8 cellular contexts compared by ENCODE assay signal in the genomic region with DNA sequence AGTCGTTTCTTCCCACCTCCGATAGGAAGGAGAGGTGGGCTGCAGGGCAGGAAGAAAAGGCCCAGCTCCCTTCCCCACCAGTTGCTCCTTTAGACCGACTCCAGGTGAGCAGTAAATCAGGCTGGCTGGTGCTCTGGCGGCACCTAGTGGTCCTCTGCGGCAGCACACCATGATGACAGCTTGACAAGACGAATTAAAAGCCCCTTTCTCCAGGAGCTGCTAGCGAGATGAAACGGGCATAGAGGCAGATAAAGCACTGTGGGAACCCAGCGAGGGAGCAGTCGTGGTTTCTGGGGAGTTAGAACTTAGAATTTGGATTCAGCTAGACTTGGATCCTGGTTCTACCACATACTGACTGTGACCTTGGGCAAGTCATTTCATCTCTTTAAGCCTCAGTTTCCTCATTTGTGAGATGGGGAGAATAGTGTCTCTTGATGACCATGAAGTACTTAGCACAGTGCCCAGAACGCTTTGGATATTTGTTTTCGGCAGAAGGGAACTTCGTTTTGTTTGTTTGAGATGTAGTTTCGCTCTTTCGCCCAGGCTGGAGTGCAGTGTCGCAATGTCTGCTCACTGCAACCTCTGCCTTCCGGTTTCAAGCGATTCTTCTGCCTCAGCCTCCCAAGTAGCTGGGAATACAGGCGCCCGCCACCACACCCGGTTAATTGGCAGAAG. TPM values are rescaled to one million over a fixed set of nuclear protein-coding genes. Genes with fewer than 3 reads are reported as not detected.
A peak's percentile ranks its signal among the peaks of the same experiment; 100 is the strongest.
DNase-seq lines count a peak whose midpoint lies in the region; ATAC-seq and TF ChIP-seq lines count a peak whose summit lies in the region.

No MANE protein-coding gene starts in this region.

- CTCF ChIA-PET in HCT116 (lab: Charles Lee) (interaction anchor here (0.6 to 6.7 kb wide), 39 partner anchors 9 to 523 kb away, joined by 3 to 82 read pairs (median 4); a partner anchor contains a TSS), WTC11 (lab: Charles Lee) (interaction anchor here (0.5 to 6.1 kb wide), 101 partner anchors 9 to 521 kb away, joined by 3 to 151 read pairs (median 5); a partner anchor contains a TSS)

- peak overlapping the region; percentile 51 for H3K4me2 ChIP-seq in HCT116 (ENCODE audit: low read length)

- H3K4me3 ChIP-seq in BE2C (ENCODE audit: low read depth, low read length) (no peak overlapping the region), HCT116 (replicated peaks in 1 of 2; ENCODE audit: low read depth in 1 of 2, low read length in 2 of 2) (no peak overlapping the region)

- H3K4me1 ChIP-seq in BE2C: no peaks in the 10 kb centered on the region
- peaks cover 0 to 4% of the 10 kb centered on the region in 2 experiments; a peak in 1 of 4 replicates for H3K4me1 ChIP-seq in HCT116 (ENCODE audit: control insufficient read depth in 1 of 2, insufficient read depth in 2 of 2, low read length in 2 of 2)

- TF ChIP-seq CTCF in BE2C (IDR thresholded peaks at IDR 0.05; ENCODE audit: low read depth, low read length): peak; percentile 86
- peak; percentile 93 to 99 (median 98) for TF ChIP-seq CTCF in HCT116 (IDR thresholded peaks at IDR 0.05 in 2 of 3, conservative IDR thresholded peaks at IDR 0.05 in 1 of 3; ENCODE audit: borderline replicate concordance in 1 of 3, insufficient read depth in 1 of 3, low read depth in 2 of 3, low read length in 2 of 3)
- peak; percentile 96 for TF ChIP-seq CTCF in WTC11 (IDR thresholded peaks at IDR 0.05)

- DNase-seq in BE2C (peak; percentile 72), HCT116 (ENCODE audit: low read depth, low spot score) (peak; percentile 74), NCI-H2227 (lab: John Stamatoyannopoulos, UW; ENCODE audit: unreplicated experiment) (peak; percentile 90), WTC11 (ENCODE audit: low spot score) (peak; percentile 96), T47D (ENCODE audit: low read depth in 1 of 2, low spot score in 1 of 2) (peak; percentile 34 to 86), iris pigment epithelial cell (ENCODE audit: low read depth) (peak; percentile 78)
- peak; percentile 87 for DNase-seq in stimulated activated CD4-positive, alpha-beta T cell treated with anti-CD3 and anti-CD28 coated beads, Interleukin-12 subunit alpha, Interleukin-12 subunit beta, amount 100 ng/mL, for 4 hours

- no peak overlapping the region for H3K9ac ChIP-seq in HCT116 (ENCODE audit: low read length)

- no peak overlapping the region for H3K4me3 Mint-ChIP-seq in WTC11

- H3K36me3 ChIP-seq in BE2C (no peaks in the 10 kb centered on the region), HCT116 (ENCODE audit: control insufficient read depth in 1 of 2, insufficient read depth in 2 of 2, low read length in 2 of 2) (no peaks in the 10 kb centered on the region)

- peaks cover 37% of the 10 kb centered on the region for H3K27me3 Mint-ChIP-seq in WTC11 (ENCODE audit: low read depth)

- POLR2A ChIA-PET in HCT116 (lab: Charles Lee) (interaction anchor here (1.2 to 1.5 kb wide), 3 partner anchors 184 to 195 kb away, joined by 3 to 5 read pairs (median 4); no protein-coding TSS in a partner anchor), WTC11 (lab: Charles Lee) (interaction anchor here (0.7 kb wide), 1 partner anchor 185 kb away, joined by 3 read pairs; no protein-coding TSS in a partner anchor)

- no peaks in the 10 kb centered on the region for H3K36me3 Mint-ChIP-seq in WTC11

- H3K27me3 ChIP-seq in BE2C: no peaks in the 10 kb centered on the region
- no peaks in the 10 kb centered on the region for H3K27me3 ChIP-seq in HCT116 (ENCODE audit: insufficient read depth, low read length)

- peaks cover 8% of the 10 kb centered on the region; the same call in 1 of the 2 replicates for H3K9me3 Mint-ChIP-seq in WTC11

- intact Hi-C loops in HCT116 (cut with micrococcal nuclease): loop anchor here (1.0 to 10.0 kb wide), 6 partner anchors 63 to 524 kb away; no protein-coding TSS in a partner anchor

- in situ Hi-C loops in T47D (cut with HindIII; ENCODE audit: low pct_unique_long_range_greater_than_20kb, low sequenced_read_pairs): no loop called here

- H3K4me1 Mint-ChIP-seq in WTC11: 0 out of 2 replicates have a peak, but pooled peaks cover 3% of the 10 kb centered on the region

- no peaks in the 10 kb centered on the region for H4K20me1 ChIP-seq in HCT116 (ENCODE audit: insufficient read depth)

- TF ChIP-seq POLR2A in HCT116 (IDR thresholded peaks at IDR 0.05; ENCODE audit: borderline replicate concordance, extremely low read depth, insufficient read depth, insufficient read length): no peak

- no peak overlapping the region for H3K27ac ChIP-seq in HCT116 (ENCODE audit: low read depth, low read length)

- ATAC-seq in HCT116: peak; percentile 97
- ATAC-seq in WTC11: peak; percentile 98
- no peak for ATAC-seq in HG02870 (IDR thresholded peaks at IDR 0.05; ENCODE audit: unreplicated experiment)

- no TSS peak for BruUV-seq in HCT116 (replicated peaks; lab: Mats Ljungman, UMichigan)

- peak overlapping the region; percentile 81 for H2AFZ ChIP-seq in HCT116 (ENCODE audit: low read depth, low read length, poor library complexity, severe bottlenecking)

- H3K9me3 ChIP-seq in BE2C (no peaks in the 10 kb centered on the region), HCT116 (ENCODE audit: control insufficient read depth in 1 of 2, insufficient read depth in 1 of 2, low read depth in 1 of 2, low read length in 2 of 2) (no peaks in the 10 kb centered on the region)

- TF ChIP-seq RAD21 in HCT116 (IDR thresholded peaks at IDR 0.05; ENCODE audit: low read depth): peak; percentile 99

- RAD21 ChIA-PET in HCT116 (lab: Charles Lee; ENCODE audit: low non-redundant PET in 1 of 2, low total read pairs in 2 of 2, uncharacterized antibody in 2 of 2, unreplicated experiment in 2 of 2): interaction anchor here (0.7 to 2.4 kb wide), 14 partner anchors 24 to 419 kb away, joined by 3 to 15 read pairs (median 4); a partner anchor contains a TSS

- no peaks in the 10 kb centered on the region for H3K9me2 ChIP-seq in HCT116 (ENCODE audit: insufficient read depth)

- no peak overlapping the region for H3K27ac Mint-ChIP-seq in WTC11

- no peaks in the 10 kb centered on the region for H3K79me2 ChIP-seq in HCT116 (ENCODE audit: insufficient read depth, low read length)

TF ChIP-seq in HCT116, 20 proteins besides CTCF, POLR2A, EP300 and RAD21 (continues in another document):
- TF ChIP-seq SRF (IDR thresholded peaks at IDR 0.05; ENCODE audit: low read depth) (no peak), EZH2phosphoT487 (IDR thresholded peaks at IDR 0.05; ENCODE audit: borderline replicate concordance) (no peak), ZNF274 (IDR thresholded peaks at IDR 0.05; ENCODE audit: low read depth, low read length) (no peak), SP1 (IDR thresholded peaks at IDR 0.05; ENCODE audit: low read depth) (no peak), CBX3 (IDR thresholded peaks at IDR 0.05; ENCODE audit: low read depth) (no peak), JUND (IDR thresholded peaks at IDR 0.05) (no peak), ELF1 (IDR thresholded peaks at IDR 0.05; ENCODE audit: borderline replicate concordance, low read depth) (no peak)
- TF ChIP-seq, protein P1, sequence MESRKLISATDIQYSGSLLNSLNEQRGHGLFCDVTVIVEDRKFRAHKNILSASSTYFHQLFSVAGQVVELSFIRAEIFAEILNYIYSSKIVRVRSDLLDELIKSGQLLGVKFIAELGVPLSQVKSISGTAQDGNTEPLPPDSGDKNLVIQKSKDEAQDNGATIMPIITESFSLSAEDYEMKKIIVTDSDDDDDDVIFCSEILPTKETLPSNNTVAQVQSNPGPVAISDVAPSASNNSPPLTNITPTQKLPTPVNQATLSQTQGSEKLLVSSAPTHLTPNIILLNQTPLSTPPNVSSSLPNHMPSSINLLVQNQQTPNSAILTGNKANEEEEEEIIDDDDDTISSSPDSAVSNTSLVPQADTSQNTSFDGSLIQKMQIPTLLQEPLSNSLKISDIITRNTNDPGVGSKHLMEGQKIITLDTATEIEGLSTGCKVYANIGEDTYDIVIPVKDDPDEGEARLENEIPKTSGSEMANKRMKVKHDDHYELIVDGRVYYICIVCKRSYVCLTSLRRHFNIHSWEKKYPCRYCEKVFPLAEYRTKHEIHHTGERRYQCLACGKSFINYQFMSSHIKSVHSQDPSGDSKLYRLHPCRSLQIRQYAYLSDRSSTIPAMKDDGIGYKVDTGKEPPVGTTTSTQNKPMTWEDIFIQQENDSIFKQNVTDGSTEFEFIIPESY (IDR thresholded peaks at IDR 0.05; ENCODE audit: extremely low read depth, insufficient replicate concordance, low read length): no peak

TF ChIP-seq in WTC11, 78 proteins besides CTCF, POLR2A, EP300 and RAD21:
- TF ChIP-seq ETV6 (CRISPR knock-in tag; IDR thresholded peaks at IDR 0.05): peak; percentile 33; the same call in 1 of the 2 replicates
- no peak for TF ChIP-seq HMGA2 (CRISPR knock-in tag; IDR thresholded peaks at IDR 0.05)
- TF ChIP-seq, protein P2, sequence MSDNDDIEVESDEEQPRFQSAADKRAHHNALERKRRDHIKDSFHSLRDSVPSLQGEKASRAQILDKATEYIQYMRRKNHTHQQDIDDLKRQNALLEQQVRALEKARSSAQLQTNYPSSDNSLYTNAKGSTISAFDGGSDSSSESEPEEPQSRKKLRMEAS (CRISPR knock-in tag; IDR thresholded peaks at IDR 0.05): no peak
- TF ChIP-seq, protein P3, sequence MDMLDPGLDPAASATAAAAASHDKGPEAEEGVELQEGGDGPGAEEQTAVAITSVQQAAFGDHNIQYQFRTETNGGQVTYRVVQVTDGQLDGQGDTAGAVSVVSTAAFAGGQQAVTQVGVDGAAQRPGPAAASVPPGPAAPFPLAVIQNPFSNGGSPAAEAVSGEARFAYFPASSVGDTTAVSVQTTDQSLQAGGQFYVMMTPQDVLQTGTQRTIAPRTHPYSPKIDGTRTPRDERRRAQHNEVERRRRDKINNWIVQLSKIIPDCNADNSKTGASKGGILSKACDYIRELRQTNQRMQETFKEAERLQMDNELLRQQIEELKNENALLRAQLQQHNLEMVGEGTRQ (CRISPR knock-in tag; IDR thresholded peaks at IDR 0.05): no peak

RNA-seq across cellular contexts. Expression of a gene that starts 21.8 kb away (rescaled TPM):
- polyA plus RNA-seq in BE2C (2012; ENCODE audit: insufficient read depth, insufficient read length, low read depth): 1.0 TPM
- total RNA-seq in HCT116 (2021; ENCODE audit: unreplicated experiment) (2.4 TPM), WTC11 (2021) (4.2 to 5.5 TPM (median 4.7 TPM) in 3 replicates)
- polyA plus RNA-seq in HCT116 (2012): 1.9 and 2.4 TPM in 2 replicates

RNA-seq across cellular contexts. Expression of a gene that starts 34.6 kb away (rescaled TPM):
- 14.0 TPM for polyA plus RNA-seq in BE2C (2012; ENCODE audit: insufficient read depth, insufficient read length, low read depth)
- 16.4 TPM for total RNA-seq in HCT116 (2021; ENCODE audit: unreplicated experiment)
- 16.6 and 19.8 TPM in 2 replicates for polyA plus RNA-seq in HCT116 (2012)
- 4.9 to 5.7 TPM (median 5.7 TPM) in 3 replicates for total RNA-seq in WTC11 (2021)
